In genomic region chr1:9646037-9646436, GRCh38 we compare ENCODE assay signal across 12 cellular contexts.
"Had no signal": no experiment of that assay in that cellular context is flagged by ENCODE, and none has a peak within 500 bp of the region (broad histone marks: within the 10 kb centered on the region; RNA-seq: fewer than 3 reads in every experiment).

No MANE protein-coding gene starts in this region.

- H3K36me3 ChIP-seq: colonic mucosa, heart left ventricle, sigmoid colon, upper lobe of left lung had no signal

- H3K9me3 ChIP-seq: colonic mucosa, heart left ventricle, sigmoid colon, SK-N-SH, upper lobe of left lung had no signal

- H3K4me2 ChIP-seq: SK-N-SH had no signal

- H3K9ac ChIP-seq: SK-N-SH had no signal

- H3K27ac Mint-ChIP-seq: nephron had no signal

- H3K4me3 Mint-ChIP-seq: nephron had no signal

- DNase-seq: activated CD4-positive, alpha-beta T cell treated with anti-CD3 and anti-CD28 coated beads, Interleukin-2, amount 50 U/mL, for 48 hours; activated CD8-positive, alpha-beta memory T cell treated with anti-CD3 and anti-CD28 coated beads, Interleukin-2, amount 50 U/mL, for 48 hours; caudate nucleus; colonic mucosa; effector CD8-positive, alpha-beta T cell; heart left ventricle; sigmoid colon; SK-N-SH; stimulated activated CD4-positive, alpha-beta T cell treated with anti-CD3 and anti-CD28 coated beads, Interleukin-2, amount 100 ng/mL, for 24 hours; stimulated activated naive CD4-positive, alpha-beta T cell treated with Interleukin-2 at 50 U/mL for 16 hours; upper lobe of left lung had no signal

- H3K4me1 ChIP-seq: colonic mucosa had no signal

- H3K4me3 ChIP-seq: colonic mucosa, sigmoid colon, upper lobe of left lung had no signal

- H3K9me3 Mint-ChIP-seq: nephron had no signal

- H3K27ac ChIP-seq: colonic mucosa, sigmoid colon had no signal
